Comparison of ENCODE assay signal across 28 cellular contexts in the genomic region with DNA sequence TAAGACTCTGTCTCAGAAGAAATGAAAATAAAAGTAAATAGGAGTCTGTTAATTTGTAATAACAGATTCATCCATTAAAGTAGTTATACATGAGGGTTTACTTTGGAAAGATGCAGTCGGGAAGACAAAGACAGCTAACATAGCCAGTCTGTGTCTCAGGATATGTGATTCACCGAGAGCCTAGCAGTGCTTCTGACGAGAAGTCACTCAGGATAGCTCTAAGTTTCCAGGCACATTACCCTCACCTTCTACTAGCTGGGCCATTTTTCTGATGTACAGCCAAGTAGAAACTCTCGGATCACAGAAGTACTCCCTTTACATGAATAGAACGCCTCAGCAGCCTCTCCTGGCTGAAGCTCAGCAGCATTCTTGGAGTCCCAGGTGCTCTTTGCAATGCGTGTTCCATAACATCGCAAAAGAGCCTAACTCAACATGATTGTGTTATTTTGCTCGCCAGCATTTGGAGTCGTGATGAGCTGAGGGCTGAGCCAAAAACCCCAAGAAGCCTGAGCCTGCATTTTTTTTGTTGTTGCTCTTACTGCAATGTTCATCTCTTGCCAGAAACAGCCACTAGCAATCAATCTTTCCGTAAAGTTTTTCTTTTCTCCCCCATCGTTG. TPM values are rescaled to one million over a fixed set of nuclear protein-coding genes. Genes with fewer than 3 reads are reported as not detected.
DNase-seq lines count a peak whose midpoint lies in the region; ATAC-seq and TF ChIP-seq lines count a peak whose summit lies in the region.
"Had no signal": no experiment of that assay in that cellular context is flagged by ENCODE, and none has a peak within 500 bp of the region (broad histone marks: within the 10 kb centered on the region; RNA-seq: fewer than 3 reads in every experiment).

No MANE protein-coding gene starts in this region.

- H3K27me3 ChIP-seq in PC-3 (ENCODE audit: low read length) (peaks cover 35% of the 10 kb centered on the region), stomach smooth muscle (ENCODE audit: control insufficient read depth in 1 of 2, insufficient read depth in 2 of 2, low read length in 2 of 2) (no peaks in the 10 kb centered on the region)
- H3K27me3 ChIP-seq: ascending aorta, heart left ventricle had no signal

- no peak overlapping the region for H3K27ac Mint-ChIP-seq in natural killer cell
- H3K27ac Mint-ChIP-seq: activated CD8-positive, alpha-beta T cell treated with anti-CD3 and anti-CD28 coated beads for 36 hours; activated naive CD4-positive, alpha-beta T cell treated with anti-CD3 and anti-CD28 coated beads, Interleukin-2, amount 50 U/mL, for 72 hours; CD4-positive, CD25-positive, alpha-beta regulatory T cell had no signal

- H3K27ac ChIP-seq in PC-3 (ENCODE audit: low read length) (no peak overlapping the region), coronary artery (no peak overlapping the region), stomach smooth muscle (ENCODE audit: low read length) (no peak overlapping the region)
- H3K27ac ChIP-seq: ascending aorta, heart left ventricle had no signal

- POLR2A ChIA-PET in PC-3 (lab: Charles Lee; ENCODE audit: unreplicated experiment) = interaction anchor here (0.6 kb wide), 1 partner anchor 116 kb away, joined by 9 read pairs; no protein-coding TSS in a partner anchor

- TF ChIP-seq CTCF in PC-3 (conservative IDR thresholded peaks at IDR 0.05; ENCODE audit: low read depth, low read length) (no peak), coronary artery (IDR thresholded peaks at IDR 0.05) (no peak), natural killer cell (IDR thresholded peaks at IDR 0.05) (no peak)

- H3K4me3 ChIP-seq in PC-3 (ENCODE audit: low read length) (no peak overlapping the region), coronary artery (peak overlapping the region; percentile 12), stomach smooth muscle (ENCODE audit: low read length in 2 of 2) (peak overlapping the region; percentile 17 to 58)
- H3K4me3 ChIP-seq: ascending aorta, smooth muscle cell had no signal

- H3K4me1 Mint-ChIP-seq in natural killer cell = no peaks in the 10 kb centered on the region
- H3K4me1 Mint-ChIP-seq: CD4-positive, CD25-positive, alpha-beta regulatory T cell had no signal

- no peaks in the 10 kb centered on the region for H3K36me3 ChIP-seq in PC-3 (ENCODE audit: low read depth, low read length)
- H3K36me3 ChIP-seq in stomach smooth muscle (ENCODE audit: control insufficient read depth in 2 of 2, insufficient read depth in 2 of 2, low read length in 2 of 2) = no peaks in the 10 kb centered on the region
- H3K36me3 ChIP-seq: ascending aorta, heart left ventricle had no signal

- H3K36me3 Mint-ChIP-seq in natural killer cell = no peaks in the 10 kb centered on the region
- H3K36me3 Mint-ChIP-seq: activated naive CD4-positive, alpha-beta T cell treated with anti-CD3 and anti-CD28 coated beads, Interleukin-2, amount 50 U/mL, for 72 hours; CD4-positive, CD25-positive, alpha-beta regulatory T cell had no signal

- H3K4me3 Mint-ChIP-seq in natural killer cell = no peak overlapping the region
- H3K4me3 Mint-ChIP-seq: activated CD8-positive, alpha-beta T cell treated with anti-CD3 and anti-CD28 coated beads for 36 hours; CD4-positive, CD25-positive, alpha-beta regulatory T cell had no signal

- H3K4me1 ChIP-seq in PC-3 (ENCODE audit: insufficient read depth, low read length) (no peaks in the 10 kb centered on the region), stomach smooth muscle (ENCODE audit: control insufficient read depth, insufficient read depth, low read length) (no peaks in the 10 kb centered on the region)
- H3K4me1 ChIP-seq: ascending aorta had no signal

- intact Hi-C loops in PC-3 (cut with micrococcal nuclease) (no loop called here), natural killer cell (cut with micrococcal nuclease) (no loop called here)

- H3F3A ChIP-seq in PC-3 (ENCODE audit: low read length, unreplicated experiment) = no peaks in the 10 kb centered on the region

- H3K9ac ChIP-seq in PC-3 (ENCODE audit: low read length) (no peak overlapping the region), stomach smooth muscle (ENCODE audit: low read length in 2 of 2) (peak overlapping the region in 1 of 2 donors; percentile 13)

- no peaks in the 10 kb centered on the region for H4K20me1 ChIP-seq in PC-3 (ENCODE audit: low read length)

- H3K27me3 Mint-ChIP-seq in natural killer cell (ENCODE audit: low read depth in 2 of 2) = peaks cover 8 to 23% of the 10 kb centered on the region in 2 donors

- H3K9me2 ChIP-seq in PC-3 (replicated peaks; ENCODE audit: low read length) = no peaks in the 10 kb centered on the region

- no peaks in the 10 kb centered on the region for H3K79me2 ChIP-seq in PC-3 (ENCODE audit: low read length)

- ATAC-seq in PC-3 = peak; percentile 35
- no peak for ATAC-seq in natural killer cell
- ATAC-seq: activated CD8-positive, alpha-beta T cell treated with anti-CD3 and anti-CD28 coated beads for 36 hours; activated naive CD4-positive, alpha-beta T cell treated with anti-CD3 and anti-CD28 coated beads, Interleukin-2, amount 50 U/mL, for 72 hours; heart left ventricle had no signal

- H3K9me3 Mint-ChIP-seq in natural killer cell = no peaks in the 10 kb centered on the region
- H3K9me3 Mint-ChIP-seq: activated CD8-positive, alpha-beta T cell treated with anti-CD3 and anti-CD28 coated beads for 36 hours; activated naive CD4-positive, alpha-beta T cell treated with anti-CD3 and anti-CD28 coated beads, Interleukin-2, amount 50 U/mL, for 72 hours had no signal

- H3K9me3 ChIP-seq in PC-3 (ENCODE audit: low read length) (no peaks in the 10 kb centered on the region), stomach smooth muscle (ENCODE audit: control insufficient read depth in 2 of 2, low read length in 2 of 2) (no peaks in the 10 kb centered on the region)
- H3K9me3 ChIP-seq: ascending aorta, heart left ventricle had no signal

- BruUV-seq in PC-3 (replicated peaks; lab: Mats Ljungman, UMichigan) = no TSS peak

- no peak overlapping the region for H3K4me2 ChIP-seq in PC-3 (ENCODE audit: low read length)
- H3K4me2 ChIP-seq: smooth muscle cell had no signal

- DNase-seq in PC-3 (no peak), coronary artery (ENCODE audit: low spot score) (no peak), left kidney (ENCODE audit: low read depth, low spot score) (peak; percentile 7), AG08395 (ENCODE audit: low spot score) (no peak), natural killer cell (no peak)
- no peak for DNase-seq in stimulated activated CD8-positive, alpha-beta memory T cell treated with anti-CD3 and anti-CD28 coated beads, Interleukin-4, amount 100 ng/mL, for 48 hours
- no peak for DNase-seq in effector CD8-positive, alpha-beta T cell (lab: John Stamatoyannopoulos, UW)
- DNase-seq: activated CD4-positive, alpha-beta T cell treated with anti-CD3 and anti-CD28 coated beads for 1 hour; activated CD8-positive, alpha-beta T cell treated with anti-CD3 and anti-CD28 coated beads for 36 hours; CD4-positive, CD25-positive, alpha-beta regulatory T cell; central memory CD4-positive, alpha-beta T cell; dermis blood vessel endothelial cell; heart left ventricle; KBM-7; MM.1S; NCI-H1417; NCI-H2081 treated with DMSO at 0.1 percent for 48 hours; NCI-H226; NCI-H748 treated with DMSO at 0.1 percent for 48 hours; nucleus accumbens; OCI-M1; stimulated activated CD4-positive, alpha-beta T cell treated with anti-CD3 and anti-CD28 coated beads, Interleukin-2, amount 100 ng/mL, for 24 hours; substantia nigra; T-helper 2 cell had no signal

- H2AFZ ChIP-seq in PC-3 (ENCODE audit: low read length) = 0 out of 2 replicates have a peak overlapping the region, but pooled peaks have one; percentile 41

- CTCF ChIA-PET in PC-3 (lab: Charles Lee) = no interaction called here

RNA-seq across cellular contexts. Expression of a gene that starts 22.4 kb away (rescaled TPM):
- total RNA-seq in PC-3 (2014; rRNA removed) = 10.7 and 13.9 TPM in 2 replicates
- total RNA-seq in natural killer cell = 10 to 100 TPM; 15.5 to 22.3 (median 16.3) TPM
